In genomic region chr9:128298535-128299482, GRCh38 we compare ENCODE assay signal across 1 cellular context.
TF ChIP-seq lines count a peak whose summit lies in the region.

No MANE protein-coding gene starts in this region.

TF ChIP-seq in K562, 482 proteins besides CTCF, POLR2A, EP300 and RAD21 (continued from another document):
- TF ChIP-seq ILF3 (IDR thresholded peaks at IDR 0.05; ENCODE audit: borderline replicate concordance) (no peak), ZNF77 (CRISPR knock-in tag; IDR thresholded peaks at IDR 0.05) (no peak), ZNF280A (IDR thresholded peaks at IDR 0.05; ENCODE audit: low read depth, partially characterized antibody) (no peak), SRSF3 (IDR thresholded peaks at IDR 0.05; ENCODE audit: insufficient read depth, low read length) (no peak), IFI16 (CRISPR knock-in tag; IDR thresholded peaks at IDR 0.05) (0 out of 2 replicates have a peak, but pooled peaks have one; percentile 1), U2AF1 (optimal IDR thresholded peaks at IDR 0.05; ENCODE audit: low read depth, low read length) (no peak), PTTG1 (tag; IDR thresholded peaks at IDR 0.05; ENCODE audit: low read depth) (no peak), SNIP1 (IDR thresholded peaks at IDR 0.05; ENCODE audit: low read depth) (no peak), ELF2 (CRISPR knock-in tag; IDR thresholded peaks at IDR 0.05) (no peak), CSDE1 (IDR thresholded peaks at IDR 0.05) (no peak), DACH1 (IDR thresholded peaks at IDR 0.05; ENCODE audit: partially characterized antibody) (no peak), STAG1 (CRISPR knock-in tag; IDR thresholded peaks at IDR 0.05; ENCODE audit: borderline replicate concordance) (no peak), TEAD4 (IDR thresholded peaks at IDR 0.05; ENCODE audit: low read length) (peak; percentile 88), TEAD4 (CRISPR knock-in tag; IDR thresholded peaks at IDR 0.05; ENCODE audit: borderline replicate concordance) (no peak), ATF3 (IDR thresholded peaks at IDR 0.05) (no peak), ATF3 (CRISPR knock-in tag; conservative IDR thresholded peaks at IDR 0.05) (0 out of 2 replicates have a peak, but pooled peaks have one; percentile 48), NFIX (CRISPR knock-in tag; IDR thresholded peaks at IDR 0.05; ENCODE audit: low read depth) (no peak), POLR2G (IDR thresholded peaks at IDR 0.05; ENCODE audit: low read depth, low read length) (no peak), OTX1 (CRISPR knock-in tag; IDR thresholded peaks at IDR 0.05) (no peak), SMC3 (conservative IDR thresholded peaks at IDR 0.05; ENCODE audit: insufficient read depth, low read depth, low read length) (no peak), RREB1 (CRISPR knock-in tag; IDR thresholded peaks at IDR 0.05) (no peak), SMAD4 (CRISPR knock-in tag; conservative IDR thresholded peaks at IDR 0.05) (peak; percentile 77), ZNF12 (CRISPR knock-in tag; IDR thresholded peaks at IDR 0.05) (no peak), TFE3 (CRISPR knock-in tag; IDR thresholded peaks at IDR 0.05) (no peak), XRCC5 (IDR thresholded peaks at IDR 0.05; ENCODE audit: low read depth, low read length) (no peak), RFX1 (IDR thresholded peaks at IDR 0.05) (no peak), ZNF561 (CRISPR knock-in tag; conservative IDR thresholded peaks at IDR 0.05) (no peak), MYC (IDR thresholded peaks at IDR 0.05; ENCODE audit: low read depth, low read length) (no peak), MYC (CRISPR knock-in tag; IDR thresholded peaks at IDR 0.05; ENCODE audit: borderline replicate concordance, low read depth) (0 out of 2 replicates have a peak, but pooled peaks have one; percentile 14), PBX2 (CRISPR knock-in tag; IDR thresholded peaks at IDR 0.05; ENCODE audit: low read depth) (no peak), PBX2 (tag; conservative IDR thresholded peaks at IDR 0.05; ENCODE audit: low read depth) (no peak), SIX5 (IDR thresholded peaks at IDR 0.05; ENCODE audit: borderline replicate concordance in 1 of 2, insufficient read depth in 1 of 2, low read depth in 1 of 2, low read length in 2 of 2) (no peak), FOS (IDR thresholded peaks at IDR 0.05; ENCODE audit: extremely low read depth, insufficient read length) (no peak), STAT5A (IDR thresholded peaks at IDR 0.05; ENCODE audit: borderline replicate concordance, low read length) (peak; percentile 73), TRIM25 (IDR thresholded peaks at IDR 0.05; ENCODE audit: borderline replicate concordance) (no peak), KLF1 (tag; IDR thresholded peaks at IDR 0.05) (peak; percentile 80), IRF1 (CRISPR knock-in tag; IDR thresholded peaks at IDR 0.05; ENCODE audit: borderline replicate concordance) (no peak), ZNF133 (CRISPR knock-in tag; IDR thresholded peaks at IDR 0.05) (no peak), RBM25 (IDR thresholded peaks at IDR 0.05; ENCODE audit: low read depth, low read length, severe bottlenecking) (peak; percentile 90), PHB (CRISPR knock-in tag; IDR thresholded peaks at IDR 0.05) (no peak), ZNF551 (CRISPR knock-in tag; IDR thresholded peaks at IDR 0.05) (no peak), DMBX1 (CRISPR knock-in tag; IDR thresholded peaks at IDR 0.05; ENCODE audit: borderline replicate concordance) (peak; percentile 14; the same call in 1 of the 2 replicates), ZNF778 (CRISPR knock-in tag; IDR thresholded peaks at IDR 0.05) (no peak), PRMT5 (CRISPR knock-in tag; IDR thresholded peaks at IDR 0.05) (no peak), KDM2B (CRISPR knock-in tag; IDR thresholded peaks at IDR 0.05) (no peak)
